Comparison of ENCODE assay signal across 15 cellular contexts in the genomic region with DNA sequence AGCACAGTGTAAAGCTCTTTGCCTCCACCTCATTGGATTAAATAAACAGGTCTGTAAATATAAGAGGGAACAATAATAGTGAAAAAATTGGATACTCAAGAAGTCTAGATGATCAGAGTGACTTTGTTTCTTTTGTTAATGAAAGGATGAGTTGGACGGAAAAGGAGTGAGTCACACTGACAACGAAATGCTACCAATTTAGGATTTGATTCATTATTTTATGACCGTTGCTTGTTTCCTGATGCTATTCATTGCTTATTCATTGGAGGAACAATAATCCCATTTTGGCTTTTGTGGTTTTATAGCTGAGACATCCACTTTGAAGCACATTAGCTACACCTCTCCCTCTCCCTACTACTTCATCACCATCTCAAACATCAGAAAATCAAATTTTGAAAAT.
DNase-seq lines count a peak whose midpoint lies in the region; ATAC-seq and TF ChIP-seq lines count a peak whose summit lies in the region.
"Had no signal": no experiment of that assay in that cellular context is flagged by ENCODE, and none has a peak within 500 bp of the region (broad histone marks: within the 10 kb centered on the region; RNA-seq: fewer than 3 reads in every experiment).

No MANE protein-coding gene starts in this region.

- no peak for ATAC-seq in GM21423 (IDR thresholded peaks at IDR 0.05; ENCODE audit: unreplicated experiment)
- ATAC-seq in HG03045 (IDR thresholded peaks at IDR 0.05; ENCODE audit: unreplicated experiment), result no peak
- ATAC-seq: left cardiac atrium had no signal

- H4K91ac ChIP-seq in H9 (ENCODE audit: insufficient read length, low read depth, low read length), result no peak overlapping the region

- no peak overlapping the region for H3K27ac ChIP-seq in H9 (ENCODE audit: insufficient read length, low read depth, low read length)
- H3K27ac ChIP-seq: tibial nerve had no signal

- H3K4me1 ChIP-seq in adipocyte (ENCODE audit: control insufficient read depth, insufficient read depth, low read length) (no peaks in the 10 kb centered on the region), H9 (ENCODE audit: insufficient read depth, low read length) (no peaks in the 10 kb centered on the region)
- H3K4me1 ChIP-seq: tibial nerve had no signal

- H2BK20ac ChIP-seq in H9 (ENCODE audit: low read depth, low read length, poor library complexity, severe bottlenecking), result no peak overlapping the region

- no peaks in the 10 kb centered on the region for H3K27me3 ChIP-seq in adipocyte (replicated peaks; ENCODE audit: control insufficient read depth, insufficient read depth, low read length)
- H3K27me3 ChIP-seq in H9 (ENCODE audit: insufficient read depth, low read length), result no peaks in the 10 kb centered on the region
- H3K27me3 ChIP-seq: tibial nerve had no signal

- H3K36me3 Mint-ChIP-seq in HFFc6 (ENCODE audit: low read depth) (peaks cover 5% of the 10 kb centered on the region; the same call in 1 of the 2 replicates), H9 (ENCODE audit: insufficient read depth in 1 of 3, low read depth in 3 of 3) (peaks cover 0 to 3% (median 1%) of the 10 kb centered on the region in 3 experiments; a peak in 3 of 7 replicates)

- no CpG with 5 or more reads among the region's 3 CpGs for WGBS in H9 (ENCODE audit: extremely low coverage, insufficient read length, low lambda C conversion rate)

- H2AK5ac ChIP-seq in H9 (ENCODE audit: insufficient read length, low read length), result no peak overlapping the region

- H4K8ac ChIP-seq in H9 (replicated peaks; ENCODE audit: insufficient read length, low read depth, low read length), result no peak overlapping the region

- no peak overlapping the region for H3T11ph ChIP-seq in H9 (ENCODE audit: low read length)

- H2BK12ac ChIP-seq in H9 (ENCODE audit: insufficient read length, low read depth, low read length), result no peak overlapping the region

- H3K27me3 Mint-ChIP-seq in HFFc6 (ENCODE audit: insufficient read depth) (no peaks in the 10 kb centered on the region; the same call in 1 of the 2 replicates), H9 (ENCODE audit: low read depth) (peaks cover 1% of the 10 kb centered on the region; the same call in 1 of the 2 replicates)

- no peak overlapping the region for H3K4me2 ChIP-seq in H9 (ENCODE audit: insufficient read depth, insufficient read length, low read length)

- H2BK15ac ChIP-seq in H9 (ENCODE audit: low read depth, low read length), result no peak overlapping the region

- no peak overlapping the region for H3K14ac ChIP-seq in H9 (ENCODE audit: insufficient read depth, low read length)

- H3K4me3 ChIP-seq in adipocyte (ENCODE audit: low read length) (no peak overlapping the region), fibroblast of the aortic adventitia (ENCODE audit: low read depth, low read length) (no peak overlapping the region)
- H3K4me3 ChIP-seq: tibial nerve had no signal

- H3K9ac ChIP-seq in adipocyte (ENCODE audit: low read length) (no peak overlapping the region), H9 (ENCODE audit: extremely low read depth, insufficient read length, low read length) (no peak overlapping the region)

- H2BK5ac ChIP-seq in H9 (ENCODE audit: insufficient read length, low read length), result no peak overlapping the region

- peak overlapping the region; percentile 22; the same call in 1 of the 2 replicates for H3K4me3 Mint-ChIP-seq in HFFc6
- no peak overlapping the region for H3K4me3 Mint-ChIP-seq in H9

- H3K27ac Mint-ChIP-seq in HFFc6, result no peak overlapping the region
- no peak overlapping the region for H3K27ac Mint-ChIP-seq in H9

- H3K79me2 ChIP-seq in H9 (ENCODE audit: insufficient read depth, low read length), result no peaks in the 10 kb centered on the region

- H4K5ac ChIP-seq in H9 (ENCODE audit: insufficient read length, low read depth, low read length), result no peak overlapping the region

- H3K9me3 Mint-ChIP-seq in HFFc6 (peaks cover 9% of the 10 kb centered on the region; the same call in 1 of the 2 replicates), H9 (peaks cover 62 to 66% of the 10 kb centered on the region in 2 experiments)

- no peak overlapping the region for H2AFZ ChIP-seq in H9 (ENCODE audit: low read length)

- H3K23me2 ChIP-seq in H9 (ENCODE audit: insufficient read length, low read depth, low read length, poor library complexity, severe bottlenecking), result no peaks in the 10 kb centered on the region

- H3K9me3 ChIP-seq in adipocyte (ENCODE audit: control insufficient read depth, low read length) (peaks cover 18% of the 10 kb centered on the region), H9 (ENCODE audit: control insufficient read depth, low read depth, low read length) (peaks cover 15% of the 10 kb centered on the region)

- no peak overlapping the region for H3K18ac ChIP-seq in H9 (ENCODE audit: insufficient read length, low read depth, low read length)

- no peak overlapping the region for H3K4ac ChIP-seq in H9 (ENCODE audit: low read depth, low read length)

- DNase-seq in AG08396 (ENCODE audit: low spot score) (peak; percentile 7), HFFc6 (peak; percentile 57), adipocyte (ENCODE audit: low read depth) (peak; percentile 6), fibroblast of the aortic adventitia (ENCODE audit: low read depth) (peak; percentile 31), mesenteric fat pad (ENCODE audit: low spot score) (no peak), H9 (no peak)
- DNase-seq: AML-193; head of caudate nucleus; left cardiac atrium; MV-4-11; stimulated activated CD4-positive, alpha-beta T cell treated with anti-CD3 and anti-CD28 coated beads, Interleukin-1b, Interleukin-23, amount 100 ng/mL, for 48 hours; stimulated activated CD8-positive, alpha-beta memory T cell treated with anti-CD3 and anti-CD28 coated beads, Interleukin-4, amount 100 ng/mL, for 48 hours had no signal

- no peak overlapping the region for H3K23ac ChIP-seq in H9 (ENCODE audit: insufficient read length, low read depth, low read length)

- H3K56ac ChIP-seq in H9 (ENCODE audit: insufficient read length, low read depth, low read length), result no peak overlapping the region

- no peaks in the 10 kb centered on the region for H3K36me3 ChIP-seq in adipocyte (ENCODE audit: control insufficient read depth, insufficient read depth, low read length, severe bottlenecking)
- H3K36me3 ChIP-seq: tibial nerve had no signal

- H3K4me1 Mint-ChIP-seq in HFFc6 (ENCODE audit: low read depth) (peaks cover 31% of the 10 kb centered on the region), H9 (no peaks in the 10 kb centered on the region)

- TF ChIP-seq CTCF in HFFc6 (IDR thresholded peaks at IDR 0.05), result no peak
- TF ChIP-seq CTCF in fibroblast of the aortic adventitia (IDR thresholded peaks at IDR 0.05; ENCODE audit: insufficient read depth, low read length), result no peak
- TF ChIP-seq CTCF in H9 (conservative IDR thresholded peaks at IDR 0.05), result no peak

- H4K20me1 ChIP-seq in H9 (ENCODE audit: control insufficient read depth, insufficient read depth, insufficient read length), result no peaks in the 10 kb centered on the region

- no peak overlapping the region for H2BK120ac ChIP-seq in H9 (ENCODE audit: low read depth, low read length, poor library complexity, severe bottlenecking)

- H3K79me1 ChIP-seq in H9 (ENCODE audit: insufficient read depth, low read depth, low read length, poor library complexity, severe bottlenecking), result no peaks in the 10 kb centered on the region

Comparison
In these comparisons a context has a peak if more than half of its experiments do, and no peak if none do; other contexts are left out.
1. DNase-seq: peak in AG08396 (single experiment), HFFc6 (single experiment), adipocyte (single experiment) and fibroblast of the aortic adventitia (single experiment); none in mesenteric fat pad (single experiment) and H9 (single experiment).